28 cellular contexts compared by ENCODE assay signal in the genomic region with DNA sequence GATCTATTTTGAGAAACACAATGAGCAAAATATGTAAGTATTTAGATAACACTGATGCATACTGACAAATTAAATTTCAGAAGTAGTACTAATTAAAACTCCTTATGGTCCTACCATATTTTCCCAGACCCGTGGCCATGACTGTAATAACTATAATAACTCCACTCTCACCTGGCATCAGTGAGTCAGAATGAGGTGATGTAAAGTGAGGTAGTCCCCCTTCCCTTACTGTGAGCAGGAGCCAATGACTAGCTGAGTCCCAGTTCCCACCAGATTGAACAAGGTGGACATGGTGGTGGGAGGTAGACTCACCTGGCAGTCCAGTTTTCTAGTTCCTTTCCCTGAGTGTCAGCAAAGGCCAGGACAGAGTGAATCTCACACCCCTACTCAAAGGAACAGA.
"Had no signal": no experiment of that assay in that cellular context is flagged by ENCODE, and none has a peak within 500 bp of the region (broad histone marks: within the 10 kb centered on the region; RNA-seq: fewer than 3 reads in every experiment).

No MANE protein-coding gene starts in this region.

- H3K27me3 ChIP-seq: ascending aorta, breast epithelium, esophagus squamous epithelium had no signal

- H3K4me3 Mint-ChIP-seq: activated B cell treated with CpG ODN at 0.5 μM for 24 hours; activated CD4-positive, alpha-beta memory T cell treated with anti-CD3 and anti-CD28 coated beads for 36 hours; activated naive CD4-positive, alpha-beta T cell treated with anti-CD3 and anti-CD28 coated beads for 36 hours; activated naive CD4-positive, alpha-beta T cell treated with anti-CD3 and anti-CD28 coated beads, Interleukin-2, amount 50 U/mL, for 24 hours; activated naive CD8-positive, alpha-beta T cell treated with anti-CD3 and anti-CD28 coated beads, Interleukin-2, amount 10 ng/mL, durations not matched to agents 7 days and 5 days; activated T-cell treated with anti-CD3 and anti-CD28 coated beads, Interleukin-2, amount 50 U/mL, for 24 hours; activated T-helper 17 cell treated with anti-CD3 and anti-CD28 coated beads, Interleukin-2, amount 50 U/mL, for 72 hours; brain; central memory CD8-positive, alpha-beta T cell; effector memory CD8-positive, alpha-beta T cell; T-helper 17 cell; T-helper 2 cell treated with Interferon-gamma antibody and Interleukin-4, amounts not matched to agents 5 μg/mL and 100 μg/mL, for 36 hours had no signal

- H3K36me3 ChIP-seq: ascending aorta, breast epithelium, esophagus squamous epithelium, WERI-Rb-1 had no signal

- H3K4me1 ChIP-seq: ascending aorta, breast epithelium had no signal

- H3K27me3 Mint-ChIP-seq: activated B cell treated with CpG ODN at 0.5 μM for 24 hours; activated CD4-positive, alpha-beta memory T cell treated with anti-CD3 and anti-CD28 coated beads for 36 hours; activated naive CD4-positive, alpha-beta T cell treated with anti-CD3 and anti-CD28 coated beads, Interleukin-2, amount 50 U/mL, for 24 hours; activated naive CD8-positive, alpha-beta T cell treated with anti-CD3 and anti-CD28 coated beads, Interleukin-2, amount 10 ng/mL, durations not matched to agents 7 days and 5 days; activated T-cell treated with anti-CD3 and anti-CD28 coated beads, Interleukin-2, amount 50 U/mL, for 24 hours; central memory CD8-positive, alpha-beta T cell; effector memory CD8-positive, alpha-beta T cell; T-helper 17 cell had no signal

- ATAC-seq: activated CD4-positive, CD25-positive, alpha-beta regulatory T cell treated with anti-CD3 and anti-CD28 coated beads, Interleukin-2, amount 50 U/mL, for 24 hours; activated T-helper 17 cell treated with anti-CD3 and anti-CD28 coated beads, Interleukin-2, amount 50 U/mL, for 72 hours; effector memory CD8-positive, alpha-beta T cell; T-helper 17 cell had no signal

- DNase-seq: activated B cell treated with CpG ODN at 0.5 μM for 24 hours; activated CD4-positive, alpha-beta memory T cell treated with anti-CD3 and anti-CD28 coated beads for 36 hours; activated CD4-positive, alpha-beta T cell treated with anti-CD3 and anti-CD28 coated beads for 48 hours; activated CD8-positive, alpha-beta memory T cell treated with anti-CD3 and anti-CD28 coated beads, Interleukin-2, amount 50 U/mL, for 48 hours; activated effector memory CD4-positive, alpha-beta T cell treated with anti-CD3 and anti-CD28 coated beads, Interleukin-2, amount 50 U/mL, for 16 hours; activated naive CD4-positive, alpha-beta T cell treated with anti-CD3 and anti-CD28 coated beads for 36 hours; activated naive CD8-positive, alpha-beta T cell treated with anti-CD3 and anti-CD28 coated beads, Interleukin-2, amount 10 ng/mL, durations not matched to agents 7 days and 5 days; activated T-cell treated with anti-CD3 and anti-CD28 coated beads for 4 hours; activated T-cell treated with anti-CD3 and anti-CD28 coated beads, Interleukin-2, amount 50 U/mL, for 24 hours; cortex of kidney; dermis blood vessel endothelial cell; effector CD4-positive, alpha-beta T cell; effector memory CD8-positive, alpha-beta T cell; esophagus squamous epithelium; head of caudate nucleus; T-helper 1 cell; T-helper 17 cell; T1000; WERI-Rb-1 had no signal

- H3K4me1 Mint-ChIP-seq: activated B cell treated with CpG ODN at 0.5 μM for 24 hours; activated naive CD4-positive, alpha-beta T cell treated with anti-CD3 and anti-CD28 coated beads, Interleukin-2, amount 50 U/mL, for 24 hours; activated naive CD8-positive, alpha-beta T cell treated with anti-CD3 and anti-CD28 coated beads, Interleukin-2, amount 10 ng/mL, durations not matched to agents 7 days and 5 days; activated T-helper 17 cell treated with anti-CD3 and anti-CD28 coated beads, Interleukin-2, amount 50 U/mL, for 72 hours; brain; central memory CD8-positive, alpha-beta T cell; T-helper 17 cell had no signal

- H3K27ac Mint-ChIP-seq: activated B cell treated with CpG ODN at 0.5 μM for 24 hours; activated CD4-positive, alpha-beta memory T cell treated with anti-CD3 and anti-CD28 coated beads for 36 hours; activated naive CD4-positive, alpha-beta T cell treated with anti-CD3 and anti-CD28 coated beads for 36 hours; activated naive CD4-positive, alpha-beta T cell treated with anti-CD3 and anti-CD28 coated beads, Interleukin-2, amount 50 U/mL, for 24 hours; activated naive CD8-positive, alpha-beta T cell treated with anti-CD3 and anti-CD28 coated beads, Interleukin-2, amount 10 ng/mL, durations not matched to agents 7 days and 5 days; activated T-cell treated with anti-CD3 and anti-CD28 coated beads, Interleukin-2, amount 50 U/mL, for 24 hours; activated T-helper 17 cell treated with anti-CD3 and anti-CD28 coated beads, Interleukin-2, amount 50 U/mL, for 72 hours; brain; effector memory CD8-positive, alpha-beta T cell; T-helper 17 cell; T-helper 2 cell treated with Interferon-gamma antibody and Interleukin-4, amounts not matched to agents 5 μg/mL and 100 μg/mL, for 36 hours had no signal

- H3K36me3 Mint-ChIP-seq: activated CD4-positive, alpha-beta memory T cell treated with anti-CD3 and anti-CD28 coated beads for 36 hours; activated naive CD4-positive, alpha-beta T cell treated with anti-CD3 and anti-CD28 coated beads, Interleukin-2, amount 50 U/mL, for 24 hours; activated naive CD8-positive, alpha-beta T cell treated with anti-CD3 and anti-CD28 coated beads, Interleukin-2, amount 10 ng/mL, durations not matched to agents 7 days and 5 days; brain had no signal

- H3K9me3 ChIP-seq: ascending aorta, breast epithelium, esophagus squamous epithelium had no signal

- H3K27ac ChIP-seq: ascending aorta, breast epithelium, epithelial cell of prostate, WERI-Rb-1 had no signal

- H3K4me3 ChIP-seq: ascending aorta, breast epithelium, esophagus squamous epithelium had no signal

- H3K9me3 Mint-ChIP-seq: activated naive CD8-positive, alpha-beta T cell treated with anti-CD3 and anti-CD28 coated beads, Interleukin-2, amount 10 ng/mL, durations not matched to agents 7 days and 5 days; effector memory CD8-positive, alpha-beta T cell had no signal
